Comparison of ENCODE assay signal across 34 cellular contexts in the genomic region with DNA sequence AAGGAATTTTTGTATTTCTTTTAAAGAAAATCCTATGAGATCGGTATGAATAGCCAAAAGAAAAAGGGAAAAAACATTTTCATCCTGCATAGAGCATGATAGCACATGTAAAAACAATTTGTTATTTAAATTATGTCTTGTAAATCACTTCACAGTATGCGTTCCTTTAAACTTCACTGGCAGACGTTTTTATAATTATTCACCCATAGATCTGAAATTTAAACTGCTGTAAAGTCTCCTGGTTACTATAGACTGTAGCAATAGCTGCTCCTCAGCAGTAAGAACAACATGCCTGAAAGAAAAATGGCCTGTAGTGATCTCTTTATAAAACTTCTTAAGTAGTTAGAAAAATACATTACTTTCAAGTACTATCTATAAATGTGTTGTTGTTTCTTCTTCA.
"Had no signal": no experiment of that assay in that cellular context is flagged by ENCODE, and none has a peak within 500 bp of the region (broad histone marks: within the 10 kb centered on the region; RNA-seq: fewer than 3 reads in every experiment).

No MANE protein-coding gene starts in this region.

- FAIRE-seq: astrocyte, colon, TTC549 had no signal

- H3K9me3 ChIP-seq: adrenal gland, body of pancreas had no signal

- DNase-seq: activated B cell treated with CpG ODN at 0.5 μM for 24 hours; activated CD4-positive, alpha-beta memory T cell treated with anti-CD3 and anti-CD28 coated beads for 36 hours; activated CD4-positive, alpha-beta T cell treated with anti-CD3 and anti-CD28 coated beads for 4 hours; activated CD4-positive, alpha-beta T cell treated with anti-CD3 and anti-CD28 coated beads, Interleukin-2, amount 10 ng/mL, durations not matched to agents 24 days and 14 days; activated CD4-positive, alpha-beta T cell treated with anti-CD3 and anti-CD28 coated beads, Interleukin-2, amount 50 U/mL, for 1 hour; activated CD4-positive, alpha-beta T cell treated with anti-CD3 and anti-CD28 coated beads, Interleukin-2, amount 50 U/mL, for 4 hours; activated CD4-positive, CD25-positive, alpha-beta regulatory T cell treated with anti-CD3 and anti-CD28 coated beads, Interleukin-2, amount 50 U/mL, for 72 hours; activated CD8-positive, alpha-beta memory T cell treated with anti-CD3 and anti-CD28 coated beads, Interleukin-2, amount 50 U/mL, for 4 hours; activated CD8-positive, alpha-beta T cell treated with anti-CD3 and anti-CD28 coated beads for 36 hours; activated effector memory CD4-positive, alpha-beta T cell treated with anti-CD3 and anti-CD28 coated beads, Interleukin-2, amount 50 U/mL, for 16 hours; activated gamma-delta T cell treated with Interleukin-2 at 50 U/mL for 16 hours; activated naive CD4-positive, alpha-beta T cell; activated naive CD4-positive, alpha-beta T cell treated with anti-CD3 and anti-CD28 coated beads for 36 hours; activated naive CD4-positive, alpha-beta T cell treated with anti-CD3 and anti-CD28 coated beads, Interleukin-2, amount 50 U/mL, for 16 hours; activated naive CD8-positive, alpha-beta T cell treated with anti-CD3 and anti-CD28 coated beads for 36 hours; activated T-cell treated with anti-CD3 and anti-CD28 coated beads for 4 hours; activated T-cell treated with anti-CD3 and anti-CD28 coated beads, Interleukin-2, amount 50 U/mL, for 1 hour; activated T-cell treated with anti-CD3 and anti-CD28 coated beads, Interleukin-2, amount 50 U/mL, for 4 hours; activated T-cell treated with anti-CD3 and anti-CD28 coated beads, Interleukin-2, amount 50 U/mL, for 72 hours; adrenal gland; amniotic stem cell; aorta; body of pancreas; brain microvascular endothelial cell; central memory CD4-positive, alpha-beta T cell; T-helper 2 cell; T-helper 9 cell had no signal

- H3K27me3 ChIP-seq: adrenal gland, body of pancreas, brain microvascular endothelial cell, breast epithelium had no signal

- H3K4me3 ChIP-seq: adrenal gland, body of pancreas, breast epithelium had no signal

- H3K36me3 ChIP-seq: breast epithelium had no signal

- H3K27ac ChIP-seq: adrenal gland, body of pancreas, brain microvascular endothelial cell, breast epithelium, VCaP had no signal

- H3K4me1 ChIP-seq: body of pancreas, breast epithelium had no signal

- ATAC-seq: activated CD8-positive, alpha-beta T cell treated with anti-CD3 and anti-CD28 coated beads for 36 hours; activated naive CD4-positive, alpha-beta T cell treated with anti-CD3 and anti-CD28 coated beads, Interleukin-2, amount 50 U/mL, for 72 hours; activated T-cell treated with anti-CD3 and anti-CD28 coated beads, Interleukin-2, amount 50 U/mL, for 4 hours; activated T-cell treated with anti-CD3 and anti-CD28 coated beads, Interleukin-2, amount 50 U/mL, for 72 hours; activated T-helper 17 cell treated with anti-CD3 and anti-CD28 coated beads, Interleukin-2, amount 50 U/mL, for 72 hours; body of pancreas had no signal
